15 cellular contexts compared by ENCODE assay signal in genomic region chr3:23115171-23115877, GRCh38.
DNase-seq lines count a peak whose midpoint lies in the region; ATAC-seq and TF ChIP-seq lines count a peak whose summit lies in the region.
"Had no signal": no experiment of that assay in that cellular context is flagged by ENCODE, and none has a peak within 500 bp of the region (broad histone marks: within the 10 kb centered on the region; RNA-seq: fewer than 3 reads in every experiment).

No MANE protein-coding gene starts in this region.

- H3K9me3 ChIP-seq in mammary epithelial cell (replicated peaks; ENCODE audit: insufficient read depth, low read length) (no peaks in the 10 kb centered on the region), colonic mucosa (no peaks in the 10 kb centered on the region)
- H3K9me3 ChIP-seq: heart right ventricle had no signal

- no peak overlapping the region for H3K4me3 ChIP-seq in mammary epithelial cell (replicated peaks in 1 of 3; ENCODE audit: insufficient read depth in 1 of 3, low read depth in 2 of 3, low read length in 3 of 3)
- H3K4me3 ChIP-seq in colonic mucosa, result no peak overlapping the region
- H3K4me3 ChIP-seq: cardiac muscle cell, heart right ventricle had no signal

- no peaks in the 10 kb centered on the region for H4K20me1 ChIP-seq in mammary epithelial cell (ENCODE audit: insufficient read depth, low read length)

- no TSS peak for BruUV-seq in mammary epithelial cell (replicated peaks; lab: Mats Ljungman, UMichigan)

- no peak overlapping the region for H3K9ac ChIP-seq in mammary epithelial cell (ENCODE audit: insufficient read depth, low read length)
- H3K9ac ChIP-seq in colonic mucosa (ENCODE audit: low read depth in 2 of 2, low read length in 2 of 2), result no peak overlapping the region

- no peak overlapping the region for H3K4me2 ChIP-seq in mammary epithelial cell (ENCODE audit: insufficient read depth, low read depth, low read length)

- H3K36me3 Mint-ChIP-seq in activated CD4-positive, alpha-beta T cell treated with anti-CD3 and anti-CD28 coated beads, Interleukin-2, amount 10 ng/mL, durations not matched to agents 24 days and 14 days (ENCODE audit: low read depth), result no peaks in the 10 kb centered on the region
- H3K36me3 Mint-ChIP-seq: CD8-positive, alpha-beta T cell; stimulated activated naive B cell treated with anti-CD40 and anti-IgM and Interleukin-4, amounts not matched to agents 10 μg/mL and 1 μg/mL and 100 μg/mL, for 72 hours had no signal

- H3K79me2 ChIP-seq in mammary epithelial cell (ENCODE audit: insufficient read depth, low read length), result no peaks in the 10 kb centered on the region

- no peaks in the 10 kb centered on the region for H3K9me3 Mint-ChIP-seq in activated CD4-positive, alpha-beta T cell treated with anti-CD3 and anti-CD28 coated beads, Interleukin-2, amount 10 ng/mL, durations not matched to agents 24 days and 14 days
- H3K9me3 Mint-ChIP-seq: CD8-positive, alpha-beta T cell; stimulated activated naive B cell treated with anti-CD40 and anti-IgM and Interleukin-4, amounts not matched to agents 10 μg/mL and 1 μg/mL and 100 μg/mL, for 72 hours had no signal

- no peak overlapping the region for H3K27ac Mint-ChIP-seq in activated CD4-positive, alpha-beta T cell treated with anti-CD3 and anti-CD28 coated beads, Interleukin-2, amount 10 ng/mL, durations not matched to agents 24 days and 14 days
- H3K27ac Mint-ChIP-seq: CD8-positive, alpha-beta T cell; stimulated activated naive B cell treated with anti-CD40 and anti-IgM and Interleukin-4, amounts not matched to agents 10 μg/mL and 1 μg/mL and 100 μg/mL, for 72 hours had no signal

- WGBS in mammary epithelial cell (ENCODE audit: low coverage, missing lambda C conversion rate), result 79% methylated on average over 3 of the region's 3 CpGs

- in situ Hi-C loops in T47D (cut with HindIII; ENCODE audit: low pct_unique_long_range_greater_than_20kb, low sequenced_read_pairs) (no loop called here), mammary epithelial cell (cut with MboI; ENCODE audit: low sequenced_read_pairs in 2 of 2) (no loop called here)

- H3K4me1 ChIP-seq in mammary epithelial cell (ENCODE audit: insufficient read depth, low read length), result peaks cover 26% of the 10 kb centered on the region
- peaks cover 6% of the 10 kb centered on the region for H3K4me1 ChIP-seq in colonic mucosa

- no peak overlapping the region for H3K27ac ChIP-seq in mammary epithelial cell (ENCODE audit: insufficient read depth, low read depth, low read length)
- H3K27ac ChIP-seq in caudate nucleus (ENCODE audit: low read depth, low read length), result no peak overlapping the region
- H3K27ac ChIP-seq in colonic mucosa, result no peak overlapping the region
- H3K27ac ChIP-seq: cardiac muscle cell, heart right ventricle had no signal

- no peak overlapping the region for H2AFZ ChIP-seq in mammary epithelial cell (ENCODE audit: low read depth, low read length)

- H3K27me3 ChIP-seq in mammary epithelial cell (ENCODE audit: insufficient read depth, low read length), result no peaks in the 10 kb centered on the region
- H3K27me3 ChIP-seq in colonic mucosa, result no peaks in the 10 kb centered on the region
- H3K27me3 ChIP-seq: cardiac muscle cell, heart right ventricle had no signal

- dilution Hi-C loops in mammary epithelial cell (cut with HindIII; ENCODE audit: low sequenced_read_pairs), result no loop called here

- H3K4me1 Mint-ChIP-seq in activated CD4-positive, alpha-beta T cell treated with anti-CD3 and anti-CD28 coated beads, Interleukin-2, amount 10 ng/mL, durations not matched to agents 24 days and 14 days, result peaks cover 2% of the 10 kb centered on the region

- intact Hi-C loops in mammary epithelial cell (cut with micrococcal nuclease) (no loop called here), colonic mucosa (cut with DNase I) (no loop called here)
- intact Hi-C loops in activated CD4-positive, alpha-beta T cell treated with anti-CD3 and anti-CD28 coated beads, Interleukin-2, amount 10 ng/mL, durations not matched to agents 24 days and 14 days (cut with micrococcal nuclease), result no loop called here

- CTCF ChIA-PET in mammary epithelial cell (lab: Charles Lee; ENCODE audit: low non-redundant PET), result no interaction called here

- no peaks in the 10 kb centered on the region for H3K36me3 ChIP-seq in mammary epithelial cell (ENCODE audit: insufficient read depth, low read length)
- H3K36me3 ChIP-seq in colonic mucosa, result no peaks in the 10 kb centered on the region
- H3K36me3 ChIP-seq: cardiac muscle cell, heart right ventricle had no signal

- no peaks in the 10 kb centered on the region for H3K27me3 Mint-ChIP-seq in activated CD4-positive, alpha-beta T cell treated with anti-CD3 and anti-CD28 coated beads, Interleukin-2, amount 10 ng/mL, durations not matched to agents 24 days and 14 days

- TF ChIP-seq CTCF in mammary epithelial cell (conservative IDR thresholded peaks at IDR 0.05 in 1 of 2, IDR thresholded peaks at IDR 0.05 in 1 of 2; ENCODE audit: extremely low read depth in 1 of 2, insufficient read depth in 1 of 2, low read depth in 1 of 2, low read length in 2 of 2) (no peak), colonic mucosa (IDR thresholded peaks at IDR 0.05) (no peak)

- no peak overlapping the region for H3K4me3 Mint-ChIP-seq in activated CD4-positive, alpha-beta T cell treated with anti-CD3 and anti-CD28 coated beads, Interleukin-2, amount 10 ng/mL, durations not matched to agents 24 days and 14 days
- H3K4me3 Mint-ChIP-seq: CD8-positive, alpha-beta T cell; stimulated activated naive B cell treated with anti-CD40 and anti-IgM and Interleukin-4, amounts not matched to agents 10 μg/mL and 1 μg/mL and 100 μg/mL, for 72 hours had no signal

- DNase-seq in T47D (ENCODE audit: low read depth in 1 of 2, low spot score in 1 of 2), result peak; percentile 15 to 80
- DNase-seq in mammary epithelial cell, result no peak
- DNase-seq in NOMO-1 treated with DMSO at 0.1 percent for 48 hours (lab: John Stamatoyannopoulos, UW; ENCODE audit: unreplicated experiment), result peak; percentile 55
- peak; percentile 78 for DNase-seq in foreskin melanocyte
- DNase-seq in caudate nucleus (lab: John Stamatoyannopoulos, UW), result no peak
- no peak for DNase-seq in activated CD4-positive, alpha-beta T cell treated with anti-CD3 and anti-CD28 coated beads, Interleukin-2, amount 10 ng/mL, durations not matched to agents 24 days and 14 days
- no peak for DNase-seq in colonic mucosa
- DNase-seq: activated CD4-positive, CD25-positive, alpha-beta regulatory T cell treated with anti-CD3 and anti-CD28 coated beads, Interleukin-2, amount 50 U/mL, for 72 hours; CD8-positive, alpha-beta T cell; heart right ventricle; NCI-H1092; retina; stimulated activated naive B cell treated with anti-CD40 and anti-IgM and Interleukin-4, amounts not matched to agents 10 μg/mL and 1 μg/mL and 100 μg/mL, for 72 hours had no signal

- ATAC-seq in HG03460 (IDR thresholded peaks at IDR 0.05; ENCODE audit: unreplicated experiment), result no peak
- ATAC-seq: CD8-positive, alpha-beta T cell; stimulated activated naive B cell treated with anti-CD40 and anti-IgM and Interleukin-4, amounts not matched to agents 10 μg/mL and 1 μg/mL and 100 μg/mL, for 72 hours had no signal

Comparison
In these comparisons a context has a peak if more than half of its experiments do, and no peak if none do; other contexts are left out.
1. DNase-seq: peak in T47D (2 of 2), NOMO-1 treated with DMSO at 0.1 percent for 48 hours (single experiment) and foreskin melanocyte (single experiment); none in mammary epithelial cell (single experiment), caudate nucleus (0 of 61), activated CD4-positive, alpha-beta T cell treated with anti-CD3 and anti-CD28 coated beads, Interleukin-2, amount 10 ng/mL, durations not matched to agents 24 days and 14 days (single experiment) and colonic mucosa (single experiment).